ENCODE assay signal across 8 cellular contexts in the genomic region with DNA sequence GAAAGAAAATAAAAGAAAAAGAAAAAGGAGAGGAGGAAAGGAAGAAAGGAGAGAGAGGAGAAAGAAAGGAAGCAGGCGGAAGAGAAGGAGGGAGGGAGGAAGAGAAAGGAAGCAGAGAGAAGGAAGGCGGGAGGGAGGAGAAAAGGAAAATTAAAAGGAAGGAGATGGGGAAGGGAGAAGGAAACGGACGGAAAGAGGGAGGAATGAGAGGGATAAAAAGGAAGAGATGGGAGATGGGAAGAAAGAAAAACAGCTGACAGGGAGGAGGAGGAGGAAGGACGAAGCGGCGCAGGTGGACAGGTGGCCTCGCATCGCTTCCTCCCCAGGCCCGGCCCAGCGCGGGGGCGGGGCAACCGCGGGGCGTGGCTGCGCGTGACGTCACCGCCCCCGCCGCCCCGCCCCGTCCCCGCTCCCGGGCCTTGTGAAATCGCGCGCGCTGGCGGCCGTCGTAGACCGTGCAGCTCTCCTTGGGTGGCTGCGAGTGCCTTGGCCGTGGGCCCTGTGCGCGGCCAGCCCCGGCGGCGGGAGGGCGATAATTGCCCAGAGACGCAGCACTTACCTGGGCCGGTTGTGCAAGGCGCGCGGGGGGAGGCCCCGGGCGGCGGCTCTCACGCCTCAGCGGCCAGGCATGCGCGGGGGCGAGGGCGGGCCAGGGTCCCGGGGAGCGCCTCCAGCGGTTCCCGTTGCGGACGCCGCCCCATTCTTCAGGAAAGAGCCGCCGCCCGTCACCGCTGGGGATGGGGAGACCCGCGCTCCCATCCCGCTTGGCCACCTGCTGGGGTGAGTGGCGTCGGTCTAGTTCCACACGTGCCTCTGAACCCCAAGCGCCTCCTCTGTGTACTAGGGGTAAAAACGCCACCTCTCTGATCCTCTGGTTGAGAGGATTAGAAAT. TPM values are rescaled to one million over a fixed set of nuclear protein-coding genes. Genes with fewer than 3 reads are reported as not detected.
DNase-seq lines count a peak whose midpoint lies in the region; ATAC-seq and TF ChIP-seq lines count a peak whose summit lies in the region.

No MANE protein-coding gene starts in this region.

- no peaks in the 10 kb centered on the region for H3K9me3 ChIP-seq in esophagus muscularis mucosa

- TF ChIP-seq POLR2A in esophagus muscularis mucosa (IDR thresholded peaks at IDR 0.05; ENCODE audit: low read depth), result no peak

- no peak overlapping the region for H3K27ac ChIP-seq in esophagus muscularis mucosa (replicated peaks in 1 of 4)

- peaks cover 6 to 13% (median 10%) of the 10 kb centered on the region in 4 donors for H3K4me1 ChIP-seq in esophagus muscularis mucosa

- peak; percentile 69 for ATAC-seq in GM19328 (IDR thresholded peaks at IDR 0.05; ENCODE audit: unreplicated experiment)
- ATAC-seq in HG03469 (IDR thresholded peaks at IDR 0.05; ENCODE audit: unreplicated experiment), result peak; percentile 56

- 5% methylated on average over 17 of the region's 75 CpGs for WGBS in esophagus muscularis mucosa

- DNase-seq in Ammon's horn (ENCODE audit: low spot score) (peak; percentile 76), NOMO-1 treated with dmso at 0.1 percent for 144 hours (lab: John Stamatoyannopoulos, UW; ENCODE audit: unreplicated experiment) (peak; percentile 20), activated T-cell treated with anti-CD3 and anti-CD28 coated beads for 4 hours (peak; percentile 71), esophagus muscularis mucosa (ENCODE audit: extremely low spot score) (peak; percentile 72), myocyte (ENCODE audit: low read depth) (peak; percentile 36)
- peak; percentile 46 to 48 for DNase-seq in stimulated activated CD8-positive, alpha-beta memory T cell treated with anti-CD3 and anti-CD28 coated beads, Interleukin-7, amount 100 ng/mL, for 1 hour (ENCODE audit: low read depth in 2 of 2)

- peak in 1 of 3 experiments; percentile 31 for TF ChIP-seq CTCF in esophagus muscularis mucosa (IDR thresholded peaks at IDR 0.05)

- intact Hi-C loops in esophagus muscularis mucosa (cut with DNase I), result no loop called here

- H3K36me3 ChIP-seq in esophagus muscularis mucosa, result no peaks in the 10 kb centered on the region

- peaks cover 0 to 66% (median 8%) of the 10 kb centered on the region in 4 donors for H3K27me3 ChIP-seq in esophagus muscularis mucosa

- H3K4me3 ChIP-seq in esophagus muscularis mucosa, result peak overlapping the region; percentile 49 to 63 (median 54)

- no peak for TF ChIP-seq EP300 in esophagus muscularis mucosa (IDR thresholded peaks at IDR 0.05)

RNA-seq across cellular contexts. Expression of a gene that starts 49.6 kb away (rescaled TPM):
- total RNA-seq in esophagus muscularis mucosa (not detected), myocyte (not detected in 2 replicates)
- polyA plus RNA-seq in myocyte (2012), result not detected

Comparison
In these comparisons a context has a peak if more than half of its experiments do, and no peak if none do; other contexts are left out.
1. DNase-seq: peak in every context shown above with its lines; median percentile 76 in Ammon's horn; 72 in esophagus muscularis mucosa; 71 in activated T-cell treated with anti-CD3 and anti-CD28 coated beads for 4 hours; 47 in stimulated activated CD8-positive, alpha-beta memory T cell treated with anti-CD3 and anti-CD28 coated beads, Interleukin-7, amount 100 ng/mL, for 1 hour; 36 in myocyte; 20 in NOMO-1 treated with dmso at 0.1 percent for 144 hours.